ENCODE assay signal across 9 cellular contexts in the genomic region with DNA sequence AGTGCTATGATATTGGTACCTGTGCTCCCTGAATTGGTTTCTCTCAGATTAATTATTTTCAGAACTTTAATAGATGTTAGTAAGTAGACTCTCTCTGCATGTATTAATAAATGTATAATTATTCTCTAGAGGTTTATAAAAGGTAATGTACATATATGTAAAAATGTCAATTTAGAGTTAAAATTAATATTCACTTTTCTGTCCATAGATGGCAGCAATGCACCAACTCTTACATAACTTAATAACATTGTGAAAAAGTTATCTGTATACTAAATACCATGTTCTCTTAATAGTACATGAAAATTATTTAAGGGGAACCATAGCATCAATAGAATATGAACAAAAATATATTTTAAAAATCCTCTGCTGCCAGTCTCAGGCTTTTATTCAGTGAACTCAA.
DNase-seq lines count a peak whose midpoint lies in the region; ATAC-seq and TF ChIP-seq lines count a peak whose summit lies in the region.
"Had no signal": no experiment of that assay in that cellular context is flagged by ENCODE, and none has a peak within 500 bp of the region (broad histone marks: within the 10 kb centered on the region; RNA-seq: fewer than 3 reads in every experiment).

No MANE protein-coding gene starts in this region.

- no peaks in the 10 kb centered on the region for H3K9me2 ChIP-seq in GM23248 (ENCODE audit: insufficient read depth)

- DNase-seq in CD8-positive, alpha-beta T cell, result no peak
- DNase-seq in GM23248 (peak; percentile 20), RWPE1 (ENCODE audit: low spot score) (peak; percentile 3), kidney epithelial cell (ENCODE audit: low read depth) (no peak), stomach (no peak), GDM1 (lab: John Stamatoyannopoulos, UW) (no peak), uterus (no peak)
- no peak for DNase-seq in stimulated activated naive CD4-positive, alpha-beta T cell treated with Interleukin-2 at 50 U/mL for 16 hours (lab: John Stamatoyannopoulos, UW)

- no peak overlapping the region for H2AFZ ChIP-seq in GM23248

- H3K4me2 ChIP-seq in GM23248 (ENCODE audit: unreplicated experiment), result no peak overlapping the region

- H3K27me3 Mint-ChIP-seq in CD8-positive, alpha-beta T cell (ENCODE audit: low read depth), result no peaks in the 10 kb centered on the region
- H3K27me3 Mint-ChIP-seq: dendritic cell treated with granulocyte-macrophage colony-stimulating factor and Interleukin-4, amounts not matched to agents 40 ng/mL and 50 ng/mL, for 4 days had no signal

- TF ChIP-seq CTCF in CD8-positive, alpha-beta T cell (IDR thresholded peaks at IDR 0.05), result peak; percentile 14
- TF ChIP-seq CTCF in RWPE1 (conservative IDR thresholded peaks at IDR 0.05; ENCODE audit: low read depth) (peak; percentile 51), kidney epithelial cell (IDR thresholded peaks at IDR 0.05; ENCODE audit: insufficient read depth, low read length, poor library complexity, severe bottlenecking) (peak; percentile 11), stomach (IDR thresholded peaks at IDR 0.05) (peak in 3 of 7 experiments; percentile 19 to 36 (median 30)), uterus (IDR thresholded peaks at IDR 0.05) (peak in 1 of 4 experiments; percentile 13)

- no peak overlapping the region for H3K4me3 ChIP-seq in CD8-positive, alpha-beta T cell (ENCODE audit: low read depth, low read length)
- H3K4me3 ChIP-seq in GM23248, result no peak overlapping the region
- no peak overlapping the region for H3K4me3 ChIP-seq in kidney epithelial cell (ENCODE audit: low read depth, low read length)
- H3K4me3 ChIP-seq in stomach, result no peak overlapping the region
- no peak overlapping the region for H3K4me3 ChIP-seq in uterus

- intact Hi-C loops in CD8-positive, alpha-beta T cell (cut with DNase I, micrococcal nuclease), result no loop called here
- intact Hi-C loops in stomach (cut with DNase I; ENCODE audit: low total_unique reads) (no loop called here), uterus (cut with DNase I; ENCODE audit: low total_unique reads) (no loop called here)

- in situ Hi-C loops in GM23248 (cut with MboI), result no loop called here

- H3K4me1 Mint-ChIP-seq in CD8-positive, alpha-beta T cell (ENCODE audit: low read depth), result no peaks in the 10 kb centered on the region

- H3K9ac ChIP-seq in GM23248, result no peak overlapping the region

- no peak overlapping the region for H3K27ac ChIP-seq in CD8-positive, alpha-beta T cell (ENCODE audit: low read depth, low read length)
- H3K27ac ChIP-seq in GM23248 (no peak overlapping the region), RWPE1 (no peak overlapping the region), stomach (no peak overlapping the region), uterus (no peak overlapping the region)

- no peaks in the 10 kb centered on the region for H3K9me3 ChIP-seq in CD8-positive, alpha-beta T cell (ENCODE audit: low read length)
- no peaks in the 10 kb centered on the region for H3K9me3 ChIP-seq in GM23248 (ENCODE audit: low read depth)
- H3K9me3 ChIP-seq in stomach, result no peaks in the 10 kb centered on the region
- no peaks in the 10 kb centered on the region for H3K9me3 ChIP-seq in uterus

- no peaks in the 10 kb centered on the region for H3K27me3 ChIP-seq in CD8-positive, alpha-beta T cell (ENCODE audit: insufficient read depth, low read length)
- H3K27me3 ChIP-seq in GM23248 (replicated peaks; ENCODE audit: insufficient read depth) (no peaks in the 10 kb centered on the region), kidney epithelial cell (ENCODE audit: control insufficient read depth, insufficient read depth, low read length) (no peaks in the 10 kb centered on the region), stomach (no peaks in the 10 kb centered on the region), uterus (no peaks in the 10 kb centered on the region)

- ATAC-seq in CD8-positive, alpha-beta T cell, result no peak

- no peaks in the 10 kb centered on the region for H3F3A ChIP-seq in GM23248 (ENCODE audit: insufficient read depth)

- CTCF ChIA-PET in CD8-positive, alpha-beta T cell (lab: Charles Lee), result no interaction called here
- CTCF ChIA-PET in RWPE1 (lab: Yijun Ruan, JAX), result no interaction called here

- TF ChIP-seq EP300 in stomach (IDR thresholded peaks at IDR 0.05), result no peak

- no peaks in the 10 kb centered on the region for H3K4me1 ChIP-seq in CD8-positive, alpha-beta T cell (ENCODE audit: insufficient read depth, low read length)
- no peaks in the 10 kb centered on the region for H3K4me1 ChIP-seq in GM23248 (ENCODE audit: insufficient read depth)
- H3K4me1 ChIP-seq in stomach, result no peaks in the 10 kb centered on the region
- no peaks in the 10 kb centered on the region for H3K4me1 ChIP-seq in uterus

- TF ChIP-seq POLR2A in stomach (IDR thresholded peaks at IDR 0.05) (no peak), uterus (IDR thresholded peaks at IDR 0.05) (no peak)

- no peaks in the 10 kb centered on the region for H3K36me3 ChIP-seq in CD8-positive, alpha-beta T cell (ENCODE audit: insufficient read depth, low read length)
- H3K36me3 ChIP-seq in GM23248 (ENCODE audit: low read depth) (no peaks in the 10 kb centered on the region), kidney epithelial cell (ENCODE audit: control insufficient read depth, insufficient read depth, low read length) (no peaks in the 10 kb centered on the region), stomach (no peaks in the 10 kb centered on the region), uterus (no peaks in the 10 kb centered on the region)

- H4K20me1 ChIP-seq in GM23248 (ENCODE audit: insufficient read depth), result no peaks in the 10 kb centered on the region

- H3K27ac Mint-ChIP-seq in CD8-positive, alpha-beta T cell, result no peak overlapping the region
- H3K27ac Mint-ChIP-seq: dendritic cell treated with granulocyte-macrophage colony-stimulating factor and Interleukin-4, amounts not matched to agents 40 ng/mL and 50 ng/mL, for 4 days had no signal

- no peak overlapping the region for H3K4me3 Mint-ChIP-seq in CD8-positive, alpha-beta T cell
- H3K4me3 Mint-ChIP-seq: dendritic cell treated with granulocyte-macrophage colony-stimulating factor and Interleukin-4, amounts not matched to agents 40 ng/mL and 50 ng/mL, for 4 days had no signal

- H3K9me3 Mint-ChIP-seq in CD8-positive, alpha-beta T cell, result no peaks in the 10 kb centered on the region
- H3K9me3 Mint-ChIP-seq: dendritic cell treated with granulocyte-macrophage colony-stimulating factor and Interleukin-4, amounts not matched to agents 40 ng/mL and 50 ng/mL, for 4 days had no signal

- POLR2A ChIA-PET in CD8-positive, alpha-beta T cell (lab: Charles Lee), result no interaction called here
- POLR2A ChIA-PET in RWPE1 (lab: Yijun Ruan, JAX; ENCODE audit: low non-redundant PET), result no interaction called here

- H3K36me3 Mint-ChIP-seq in CD8-positive, alpha-beta T cell, result no peaks in the 10 kb centered on the region

- H3K79me2 ChIP-seq in GM23248 (ENCODE audit: insufficient read depth), result no peaks in the 10 kb centered on the region

Comparison
In these comparisons a context has a peak if more than half of its experiments do, and no peak if none do; other contexts are left out.
1. DNase-seq: peak in GM23248 (single experiment) and RWPE1 (single experiment); none in CD8-positive, alpha-beta T cell (0 of 7), kidney epithelial cell (single experiment), stomach (single experiment), GDM1 (single experiment), uterus (0 of 2) and stimulated activated naive CD4-positive, alpha-beta T cell treated with Interleukin-2 at 50 U/mL for 16 hours (single experiment).